24 cellular contexts compared by ENCODE assay signal in genomic region chr9:90921969-90922368, GRCh38.
DNase-seq lines count a peak whose midpoint lies in the region; ATAC-seq and TF ChIP-seq lines count a peak whose summit lies in the region.
"Had no signal": no experiment of that assay in that cellular context is flagged by ENCODE, and none has a peak within 500 bp of the region (broad histone marks: within the 10 kb centered on the region; RNA-seq: fewer than 3 reads in every experiment).

No MANE protein-coding gene starts in this region.

- no peak for TF ChIP-seq POLR2A in thyroid gland (IDR thresholded peaks at IDR 0.05)

- no peak overlapping the region for H3K4me3 Mint-ChIP-seq in natural killer cell treated with Interleukin-12 subunit alpha and Interleukin-12 subunit beta and Interleukin-15 and Interleukin-18, amount 100 ng/mL, for 72 hours
- H3K4me3 Mint-ChIP-seq: B cell; CD14-positive monocyte; CD8-positive, alpha-beta memory T cell had no signal

- peaks cover 8 to 22% of the 10 kb centered on the region in 2 donors for H3K27me3 Mint-ChIP-seq in natural killer cell treated with Interleukin-12 subunit alpha and Interleukin-12 subunit beta and Interleukin-15 and Interleukin-18, amount 100 ng/mL, for 72 hours

- DNase-seq in DMS79 treated with DMSO at 0.1 percent for 48 hours (lab: John Stamatoyannopoulos, UW) (peak; percentile 35), DMS79 (lab: John Stamatoyannopoulos, UW) (no peak), RWPE2 (ENCODE audit: low spot score) (no peak), epithelial cell of esophagus (ENCODE audit: low read depth) (peak; percentile 27), thyroid gland (peak in 1 of 2 donors; percentile 34)
- no peak for DNase-seq in natural killer cell treated with Interleukin-12 subunit alpha and Interleukin-12 subunit beta and Interleukin-15 and Interleukin-18, amount 100 ng/mL, for 72 hours (ENCODE audit: low spot score)
- DNase-seq: CD8-positive, alpha-beta memory T cell; DMS 273 treated with DMSO at 0.1 percent for 48 hours; DND-41; HCEC 1CT; MG63; NCI-H2029; NCI-H446; NCI-H524 treated with DMSO at 0.1 percent for 48 hours; NCI-H774; NK-92 treated with Interleukin-12 subunit alpha and Interleukin-12 subunit beta, amount 100 ng/mL, for 24 hours; PC-9; SHP77 treated with DMSO at 0.1 percent for 48 hours had no signal

- H3K9me3 Mint-ChIP-seq in natural killer cell treated with Interleukin-12 subunit alpha and Interleukin-12 subunit beta and Interleukin-15 and Interleukin-18, amount 100 ng/mL, for 72 hours, result no peaks in the 10 kb centered on the region
- H3K9me3 Mint-ChIP-seq: CD8-positive, alpha-beta memory T cell had no signal

- H3K4me1 ChIP-seq in RWPE2 (ENCODE audit: insufficient read depth, poor library complexity, severe bottlenecking) (peaks cover 31% of the 10 kb centered on the region), thyroid gland (peaks cover 38 to 41% of the 10 kb centered on the region in 2 donors)

- H3K36me3 Mint-ChIP-seq in natural killer cell treated with Interleukin-12 subunit alpha and Interleukin-12 subunit beta and Interleukin-15 and Interleukin-18, amount 100 ng/mL, for 72 hours, result no peaks in the 10 kb centered on the region
- H3K36me3 Mint-ChIP-seq: CD14-positive monocyte; CD8-positive, alpha-beta memory T cell had no signal

- TF ChIP-seq CTCF in RWPE2 (IDR thresholded peaks at IDR 0.05; ENCODE audit: poor library complexity, severe bottlenecking) (no peak), epithelial cell of esophagus (IDR thresholded peaks at IDR 0.05; ENCODE audit: insufficient read depth, low read depth, low read length, missing control alignments) (no peak), thyroid gland (IDR thresholded peaks at IDR 0.05) (no peak)

- H3K27ac ChIP-seq in RWPE2 (ENCODE audit: poor library complexity, severe bottlenecking) (peak overlapping the region; percentile 63), thyroid gland (peak overlapping the region in 2 of 3 donors; percentile 59 to 76)
- H3K27ac ChIP-seq: 22Rv1, PC-9 had no signal

- WGBS in thyroid gland, 2 donors, result 82 to 84% methylated on average over 7 of the region's 7 CpGs

- H3K27me3 ChIP-seq in RWPE2 (ENCODE audit: insufficient read depth, poor library complexity, severe bottlenecking), result no peaks in the 10 kb centered on the region
- H3K27me3 ChIP-seq in thyroid gland, result no peaks in the 10 kb centered on the region
- H3K27me3 ChIP-seq: MG63 had no signal

- intact Hi-C loops in thyroid gland (cut with DNase I), result no loop called here

- no peaks in the 10 kb centered on the region for H3K9me3 ChIP-seq in RWPE2 (ENCODE audit: severe bottlenecking)
- H3K9me3 ChIP-seq in thyroid gland, result no peaks in the 10 kb centered on the region
- H3K9me3 ChIP-seq: MG63 had no signal

- H3K36me3 ChIP-seq in RWPE2 (ENCODE audit: low read depth) (no peaks in the 10 kb centered on the region), thyroid gland (no peaks in the 10 kb centered on the region)
- H3K36me3 ChIP-seq: MG63 had no signal

- H3K4me3 ChIP-seq in RWPE2 (ENCODE audit: severe bottlenecking), result no peak overlapping the region
- no peak overlapping the region for H3K4me3 ChIP-seq in epithelial cell of esophagus (ENCODE audit: low read length)
- no peak overlapping the region for H3K4me3 ChIP-seq in thyroid gland (replicated peaks in 1 of 3)
- H3K4me3 ChIP-seq: MG63, PC-9 had no signal

- ATAC-seq in RWPE2 (ENCODE audit: low read depth) (no peak), HG02884 (IDR thresholded peaks at IDR 0.05; ENCODE audit: unreplicated experiment) (no peak), GM21786 (IDR thresholded peaks at IDR 0.05; ENCODE audit: unreplicated experiment) (no peak)
- ATAC-seq in natural killer cell treated with Interleukin-12 subunit alpha and Interleukin-12 subunit beta and Interleukin-15 and Interleukin-18, amount 100 ng/mL, for 72 hours, result no peak
- ATAC-seq: HepG2 had no signal

- H3K27ac Mint-ChIP-seq in natural killer cell treated with Interleukin-12 subunit alpha and Interleukin-12 subunit beta and Interleukin-15 and Interleukin-18, amount 100 ng/mL, for 72 hours, result no peak overlapping the region
- H3K27ac Mint-ChIP-seq: B cell; CD14-positive monocyte; CD8-positive, alpha-beta memory T cell had no signal

- H3K4me1 Mint-ChIP-seq in natural killer cell treated with Interleukin-12 subunit alpha and Interleukin-12 subunit beta and Interleukin-15 and Interleukin-18, amount 100 ng/mL, for 72 hours (ENCODE audit: low read depth in 2 of 2), result no peaks in the 10 kb centered on the region
- H3K4me1 Mint-ChIP-seq: CD8-positive, alpha-beta memory T cell had no signal

Comparison
In these comparisons a context has a peak if more than half of its experiments do, and no peak if none do; other contexts are left out.
1. DNase-seq: peak in DMS79 treated with DMSO at 0.1 percent for 48 hours (single experiment) and epithelial cell of esophagus (single experiment); none in DMS79 (single experiment), RWPE2 (single experiment) and natural killer cell treated with Interleukin-12 subunit alpha and Interleukin-12 subunit beta and Interleukin-15 and Interleukin-18, amount 100 ng/mL, for 72 hours (single experiment).